21 cellular contexts compared by ENCODE assay signal in genomic region chr6:29414588-29414987, GRCh38. TPM values are rescaled to one million over a fixed set of nuclear protein-coding genes. Genes with fewer than 3 reads are reported as not detected.
DNase-seq lines count a peak whose midpoint lies in the region; ATAC-seq and TF ChIP-seq lines count a peak whose summit lies in the region.
"Had no signal": no experiment of that assay in that cellular context is flagged by ENCODE, and none has a peak within 500 bp of the region (broad histone marks: within the 10 kb centered on the region; RNA-seq: fewer than 3 reads in every experiment).

OR12D1 (plus strand) TSS chr6:29414928.

- no peak for TF ChIP-seq EP300 in SK-N-SH (IDR thresholded peaks at IDR 0.05; ENCODE audit: borderline replicate concordance in 1 of 2, low read depth in 1 of 2, low read length in 1 of 2)

- no peak within 1 kb of the TSS for H3K4me3 ChIP-seq in SK-N-SH (ENCODE audit: low read depth in 2 of 2, low read length in 1 of 2)
- H3K4me3 ChIP-seq: SJCRH30, upper lobe of right lung had no signal

- no peak for TF ChIP-seq RAD21 in SK-N-SH (IDR thresholded peaks at IDR 0.05; ENCODE audit: low read length)

- H3K9me2 ChIP-seq in SK-N-SH, result no peaks in the 10 kb centered on the region

- DNase-seq in SK-N-SH, result no peak
- no peak for DNase-seq in WTC11 (ENCODE audit: low spot score)
- peak; percentile 17 for DNase-seq in iPS-NIHi7 (ENCODE audit: extremely low spot score)
- DNase-seq in type B pancreatic cell (ENCODE audit: extremely low spot score, unreplicated experiment), result no peak
- DNase-seq in NCI-H748 (lab: John Stamatoyannopoulos, UW; ENCODE audit: unreplicated experiment), result no peak
- no peak for DNase-seq in HuH-7 (ENCODE audit: low spot score)
- DNase-seq: activated CD8-positive, alpha-beta T cell treated with anti-CD3 and anti-CD28 coated beads for 36 hours; CD4-positive, alpha-beta T cell; GDM1; islet precursor cell; NCI-H1105; NCI-H2171 treated with DMSO at 0.1 percent for 48 hours; posterior cingulate gyrus; SJCRH30; stimulated activated CD4-positive, alpha-beta T cell treated with anti-CD3 and anti-CD28 coated beads, Interleukin-12 subunit alpha, Interleukin-12 subunit beta, amount 100 ng/mL, for 4 hours; stimulated activated naive CD4-positive, alpha-beta T cell; upper lobe of right lung had no signal

- H3K9me3 Mint-ChIP-seq in WTC11 (peaks cover 26% of the 10 kb centered on the region), type B pancreatic cell (peaks cover 7% of the 10 kb centered on the region)

- H2AFZ ChIP-seq in SK-N-SH (ENCODE audit: low read depth), result no peak within 1 kb of the TSS

- H3K27ac Mint-ChIP-seq in WTC11 (no peak within 1 kb of the TSS), type B pancreatic cell (no peak within 1 kb of the TSS)
- H3K27ac Mint-ChIP-seq: activated CD8-positive, alpha-beta T cell treated with anti-CD3 and anti-CD28 coated beads for 36 hours; CD4-positive, alpha-beta T cell had no signal

- H3K4me1 Mint-ChIP-seq in WTC11 (no peaks in the 10 kb centered on the region; the same call in none of the 2 replicates), type B pancreatic cell (ENCODE audit: unreplicated experiment) (no peaks in the 10 kb centered on the region)

- no peaks in the 10 kb centered on the region for H3K36me3 ChIP-seq in SK-N-SH (replicated peaks in 1 of 2; ENCODE audit: control insufficient read depth in 1 of 2, insufficient read depth in 2 of 2, low read length in 1 of 2)
- H3K36me3 ChIP-seq: SJCRH30, upper lobe of right lung had no signal

- H3K36me3 Mint-ChIP-seq in WTC11 (no peaks in the 10 kb centered on the region; the same call in 1 of the 2 replicates), type B pancreatic cell (no peaks in the 10 kb centered on the region)

- H3K27me3 ChIP-seq in SK-N-SH (ENCODE audit: insufficient read depth), result no peaks in the 10 kb centered on the region
- H3K27me3 ChIP-seq: SJCRH30, upper lobe of right lung had no signal

- TF ChIP-seq CTCF in SK-N-SH (IDR thresholded peaks at IDR 0.05), result peak; percentile 24; the same call in 1 of the 2 replicates
- no peak for TF ChIP-seq CTCF in WTC11 (IDR thresholded peaks at IDR 0.05)
- TF ChIP-seq CTCF in type B pancreatic cell (conservative IDR thresholded peaks at IDR 0.05), result peak; percentile 17

- ATAC-seq in SK-N-SH treated with all-trans-retinoic acid at 6 μM for 48 hours (no peak), WTC11 (peak; percentile 65; the same call in 1 of the 2 replicates), HG03571 (IDR thresholded peaks at IDR 0.05; ENCODE audit: unreplicated experiment) (no peak)
- ATAC-seq: activated CD8-positive, alpha-beta T cell treated with anti-CD3 and anti-CD28 coated beads for 36 hours; upper lobe of right lung had no signal

- H3K27ac ChIP-seq in SK-N-SH (ENCODE audit: low read depth in 2 of 2, low read length in 1 of 2), result no peak within 1 kb of the TSS
- H3K27ac ChIP-seq: SJCRH30, upper lobe of right lung had no signal

- no peaks in the 10 kb centered on the region for H3K79me2 ChIP-seq in SK-N-SH (ENCODE audit: insufficient read depth)

- no peaks in the 10 kb centered on the region for H3K4me1 ChIP-seq in SK-N-SH (ENCODE audit: control insufficient read depth in 1 of 2, insufficient read depth in 2 of 2, low read depth in 1 of 2, low read length in 1 of 2)
- H3K4me1 ChIP-seq: SJCRH30, upper lobe of right lung had no signal

- POLR2A ChIA-PET in SK-N-SH (lab: Yijun Ruan, JAX), result no interaction called here
- POLR2A ChIA-PET in WTC11 (lab: Charles Lee), result no interaction called here

- H3F3A ChIP-seq in SK-N-SH (replicated peaks; ENCODE audit: insufficient read depth), result no peaks in the 10 kb centered on the region

- CTCF ChIA-PET in SK-N-SH (lab: Yijun Ruan, JAX), result no interaction called here
- CTCF ChIA-PET in WTC11 (lab: Charles Lee), result interaction anchor here (0.7 to 2.8 kb wide), 2 partner anchors 175 to 265 kb away, joined by 3 to 13 read pairs; no protein-coding TSS in a partner anchor

- no peak within 1 kb of the TSS for H3K4me2 ChIP-seq in SK-N-SH

- H4K20me1 ChIP-seq in SK-N-SH (ENCODE audit: insufficient read depth), result no peaks in the 10 kb centered on the region

- H3K4me3 Mint-ChIP-seq in WTC11 (no peak within 1 kb of the TSS), type B pancreatic cell (no peak within 1 kb of the TSS)
- H3K4me3 Mint-ChIP-seq: activated CD8-positive, alpha-beta T cell treated with anti-CD3 and anti-CD28 coated beads for 36 hours; CD4-positive, alpha-beta T cell had no signal

- no peak within 1 kb of the TSS for H3K9ac ChIP-seq in SK-N-SH

- H3K9me3 ChIP-seq in SK-N-SH, result no peaks in the 10 kb centered on the region
- H3K9me3 ChIP-seq: SJCRH30, upper lobe of right lung had no signal

- H3K27me3 Mint-ChIP-seq in WTC11 (ENCODE audit: low read depth), result no peaks in the 10 kb centered on the region; the same call in none of the 2 replicates
- H3K27me3 Mint-ChIP-seq in type B pancreatic cell, result peaks cover 22% of the 10 kb centered on the region

TF ChIP-seq in SK-N-SH, 30 proteins besides CTCF, POLR2A, EP300 and RAD21:
- TF ChIP-seq PBX3 (IDR thresholded peaks at IDR 0.05) (no peak), FOXJ3 (CRISPR knock-in tag; IDR thresholded peaks at IDR 0.05) (no peak), JUND (IDR thresholded peaks at IDR 0.05) (no peak), TAF1 (IDR thresholded peaks at IDR 0.05; ENCODE audit: borderline replicate concordance, low read depth, low read length) (no peak)

TF ChIP-seq in SK-N-SH treated with all-trans-retinoic acid at 6 μM for 48 hours, 23 proteins besides CTCF, POLR2A, EP300 and RAD21 (continues in another document):
- TF ChIP-seq BACH2 (CRISPR knock-in tag; IDR thresholded peaks at IDR 0.05; ENCODE audit: borderline replicate concordance), result no peak
- TF ChIP-seq ZNF70 (CRISPR knock-in tag; IDR thresholded peaks at IDR 0.05), result no peak
- TF ChIP-seq CSRNP3 (CRISPR knock-in tag; IDR thresholded peaks at IDR 0.05), result no peak
- TF ChIP-seq TCF4 (CRISPR knock-in tag; IDR thresholded peaks at IDR 0.05; ENCODE audit: borderline replicate concordance), result no peak
- TF ChIP-seq OSR1 (CRISPR knock-in tag; IDR thresholded peaks at IDR 0.05), result no peak
- no peak for TF ChIP-seq PPARA (CRISPR knock-in tag; IDR thresholded peaks at IDR 0.05; ENCODE audit: borderline replicate concordance)
- TF ChIP-seq ZFP30 (CRISPR knock-in tag; IDR thresholded peaks at IDR 0.05), result no peak
- TF ChIP-seq RARB (CRISPR knock-in tag; IDR thresholded peaks at IDR 0.05), result no peak
- no peak for TF ChIP-seq ZC3H10 (CRISPR knock-in tag; IDR thresholded peaks at IDR 0.05)

TF ChIP-seq in WTC11, 78 proteins besides CTCF, POLR2A, EP300 and RAD21:
- TF ChIP-seq PREB (CRISPR knock-in tag; IDR thresholded peaks at IDR 0.05; ENCODE audit: borderline replicate concordance), result no peak

RNA-seq across cellular contexts. Expression of gene OR12D1, which starts in this region (rescaled TPM):
- polyA plus RNA-seq in SK-N-SH (2012; rRNA removed), result not detected in 2 replicates
- not detected in 2 replicates for polyA plus RNA-seq in SK-N-SH (2012; cell fraction: cytosol; rRNA removed)
- not detected in 2 replicates for polyA plus RNA-seq in SK-N-SH (2012; cell fraction: nucleus; rRNA removed)
- total RNA-seq in WTC11 (2021) (not detected in 3 replicates), type B pancreatic cell (ENCODE audit: low replicate concordance) (not detected in 2 replicates)
- total RNA-seq: A673; activated CD8-positive, alpha-beta T cell treated with anti-CD3 and anti-CD28 coated beads for 36 hours; CD4-positive, alpha-beta T cell; SJCRH30; upper lobe of right lung had no signal
- polyA plus RNA-seq: adipose tissue had no signal

Comparison
In these comparisons a context has a peak if more than half of its experiments do, and no peak if none do; other contexts are left out.
1. Peak in ATAC-seq in WTC11; RNA of the gene not detected or under 1 TPM.
2. Of the 6 proteins assayed by ChIP-seq in both WTC11 and SK-N-SH: peak only in WTC11: none; only in SK-N-SH: CTCF; in both: none; in neither: 5.